ENCODE assay signal across 14 cellular contexts in the genomic region with DNA sequence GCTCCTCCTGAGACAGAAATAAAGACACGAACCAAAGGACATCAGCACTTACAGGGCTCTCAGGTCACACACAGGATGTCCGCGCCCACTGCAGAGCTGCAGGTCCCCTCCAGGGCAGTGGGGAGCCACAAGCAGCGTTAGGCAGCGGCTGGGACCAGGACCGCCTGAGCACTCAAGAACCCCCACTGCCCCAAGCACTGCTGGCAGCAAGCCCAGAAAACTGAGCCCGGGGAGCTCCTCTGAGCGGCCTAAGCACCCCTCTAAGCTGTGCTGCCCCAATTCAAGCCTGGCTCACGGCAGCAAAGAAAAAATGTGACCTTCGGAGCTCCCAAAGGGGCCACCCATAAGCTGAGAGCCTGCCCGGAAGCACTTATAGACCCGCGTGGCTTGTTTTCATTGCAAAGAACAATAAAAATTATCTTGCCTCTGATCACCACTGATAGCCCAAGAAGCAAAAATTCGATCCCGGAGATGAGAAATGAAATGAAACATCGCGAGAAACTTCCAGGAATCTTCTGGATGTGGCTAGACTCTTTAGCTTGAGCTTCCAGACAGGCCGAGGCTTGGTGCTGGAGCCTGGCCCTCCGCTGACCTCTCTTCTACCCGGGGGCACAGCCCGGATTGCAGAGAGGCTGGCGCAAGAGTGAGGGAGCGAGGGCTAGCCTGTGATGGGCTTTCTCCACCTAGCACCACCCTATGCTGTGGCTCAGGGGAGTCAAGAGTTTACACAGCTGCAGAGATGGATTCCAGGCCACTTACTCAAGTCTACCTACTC. TPM values are rescaled to one million over a fixed set of nuclear protein-coding genes. Genes with fewer than 3 reads are reported as not detected.
DNase-seq lines count a peak whose midpoint lies in the region; ATAC-seq, FAIRE-seq and TF ChIP-seq lines count a peak whose summit lies in the region.
"Had no signal": no experiment of that assay in that cellular context is flagged by ENCODE, and none has a peak within 500 bp of the region (broad histone marks: within the 10 kb centered on the region; RNA-seq: fewer than 3 reads in every experiment).

No MANE protein-coding gene starts in this region.

- peak; percentile 42 for DNase-seq in SK-N-SH
- no peak for DNase-seq in K562 (ENCODE audit: extremely low read depth in 1 of 4, low spot score in 3 of 4)
- peak; percentile 50 for DNase-seq in HepG2 (ENCODE audit: low spot score)
- DNase-seq in hypothalamus (lab: John Stamatoyannopoulos, UW) = no peak
- no peak for DNase-seq in NCI-H2081 treated with DMSO at 0.1 percent for 48 hours (lab: John Stamatoyannopoulos, UW)
- DNase-seq in activated CD4-positive, CD25-positive, alpha-beta regulatory T cell (lab: John Stamatoyannopoulos, UW) = no peak
- DNase-seq: amygdala, erythroblast, islet precursor cell, NCI-H446 had no signal

- H3K9me3 ChIP-seq in SK-N-SH (no peaks in the 10 kb centered on the region), K562 (replicated peaks; ENCODE audit: control insufficient read depth, insufficient read depth, low read depth, low read length) (no peaks in the 10 kb centered on the region), HepG2 (ENCODE audit: low read length) (no peaks in the 10 kb centered on the region)
- H3K9me3 ChIP-seq: pancreas, thoracic aorta had no signal

- H3K27me3 ChIP-seq in SK-N-SH (ENCODE audit: insufficient read depth) (no peaks in the 10 kb centered on the region), K562 (ENCODE audit: control insufficient read depth in 2 of 2, insufficient read depth in 2 of 2, low read length in 2 of 2) (no peaks in the 10 kb centered on the region), HepG2 (ENCODE audit: control insufficient read depth in 1 of 2, insufficient read depth in 2 of 2, low read length in 2 of 2) (no peaks in the 10 kb centered on the region)
- H3K27me3 ChIP-seq: pancreas had no signal

- CTCF ChIA-PET in SK-N-SH (lab: Yijun Ruan, JAX) = interaction anchor here (0.6 to 1.6 kb wide), 4 partner anchors 15 to 216 kb away, joined by 3 to 4 read pairs (median 4); no protein-coding TSS in a partner anchor
- CTCF ChIA-PET in K562 (lab: Yijun Ruan, JAX; ENCODE audit: low intra/inter-chr PET ratio) = no interaction called here
- CTCF ChIA-PET in HepG2 (lab: Yijun Ruan, JAX; ENCODE audit: low intra/inter-chr PET ratio, low total read pairs) = no interaction called here

- H3K36me3 ChIP-seq in SK-N-SH (replicated peaks in 1 of 2; ENCODE audit: control insufficient read depth in 1 of 2, insufficient read depth in 2 of 2, low read length in 1 of 2) (peaks cover 36 to 49% of the 10 kb centered on the region in 2 experiments), K562 (ENCODE audit: control insufficient read depth, insufficient read depth, low read length) (peaks cover 89% of the 10 kb centered on the region; the same call in 2 of the 3 replicates), HepG2 (replicated peaks in 1 of 2; ENCODE audit: control insufficient read depth in 1 of 2, insufficient read depth in 2 of 2, low read length in 2 of 2) (peaks cover 15 to 46% of the 10 kb centered on the region in 2 experiments)

- H4K20me1 ChIP-seq in SK-N-SH (ENCODE audit: insufficient read depth) = no peaks in the 10 kb centered on the region
- H4K20me1 ChIP-seq in K562 (replicated peaks; ENCODE audit: control insufficient read depth, insufficient read depth, low read length) = peaks cover 9% of the 10 kb centered on the region; the same call in 1 of the 2 replicates
- peaks cover 9% of the 10 kb centered on the region; the same call in 1 of the 2 replicates for H4K20me1 ChIP-seq in HepG2 (ENCODE audit: insufficient read depth, low read length)

- in situ Hi-C loops in K562 (cut with MboI) = no loop called here
- in situ Hi-C loops in HepG2 (cut with HindIII; ENCODE audit: extremely low pct_ligation_motif_present, low pct_unique_long_range_greater_than_20kb) = no loop called here

- FAIRE-seq in K562 (lab: Jason Lieb, UNC) = no peak
- peak; percentile 21 for FAIRE-seq in HepG2 (lab: Jason Lieb, UNC)
- FAIRE-seq: pancreas had no signal

- no peak for TF ChIP-seq POLR2A in K562 (conservative IDR thresholded peaks at IDR 0.05)
- no peak for TF ChIP-seq POLR2A in HepG2 (IDR thresholded peaks at IDR 0.05; ENCODE audit: insufficient read depth in 1 of 2, low read depth in 2 of 2, low read length in 2 of 2)

- 67% methylated on average over 10 of the region's 23 CpGs for WGBS in SK-N-SH (ENCODE audit: low lambda C conversion rate)
- WGBS in K562 (ENCODE audit: insufficient coverage, low coverage, missing lambda C conversion rate) = 79% methylated on average over 21 of the region's 23 CpGs
- WGBS in HepG2 (ENCODE audit: low lambda C conversion rate) = 37% methylated on average over 17 of the region's 23 CpGs

- no peaks in the 10 kb centered on the region for H3K9me2 ChIP-seq in SK-N-SH

- H3K27ac ChIP-seq in SK-N-SH (ENCODE audit: low read depth in 2 of 2, low read length in 1 of 2) = peak overlapping the region in 1 of 2 experiments; percentile 55; a peak in 2 of 4 replicates
- H3K27ac ChIP-seq in K562 (ENCODE audit: extremely low read depth, low read depth, low read length) = no peak overlapping the region
- peak overlapping the region; percentile 69 for H3K27ac ChIP-seq in HepG2 (ENCODE audit: extremely low read length, insufficient read depth, low read length)
- H3K27ac ChIP-seq: pancreas had no signal

- TF ChIP-seq RAD21 in SK-N-SH (IDR thresholded peaks at IDR 0.05; ENCODE audit: low read length) (no peak), K562 (CRISPR knock-in tag; conservative IDR thresholded peaks at IDR 0.05 in 1 of 2, IDR thresholded peaks at IDR 0.05 in 1 of 2) (no peak), HepG2 (CRISPR knock-in tag; IDR thresholded peaks at IDR 0.05) (no peak)

- H3K79me2 ChIP-seq in SK-N-SH (ENCODE audit: insufficient read depth) (peaks cover 74% of the 10 kb centered on the region), K562 (ENCODE audit: control insufficient read depth, insufficient read depth, low read length) (peaks cover 22% of the 10 kb centered on the region), HepG2 (ENCODE audit: insufficient read depth, low read length) (peaks cover 21% of the 10 kb centered on the region)

- POLR2A ChIA-PET in SK-N-SH (lab: Yijun Ruan, JAX) (no interaction called here), K562 (lab: Yijun Ruan, JAX) (interaction anchor here (0.6 to 1.5 kb wide), 6 partner anchors 28 to 1003 kb away, joined by 3 to 8 read pairs (median 3); a partner anchor contains a TSS), HepG2 (lab: Yijun Ruan, JAX) (interaction anchor here (1.0 to 1.4 kb wide), 2 partner anchors 74 to 77 kb away, joined by 3 to 4 read pairs; a partner anchor contains a TSS)

- H3K4me2 ChIP-seq in SK-N-SH (peak overlapping the region; percentile 59; the same call in 1 of the 2 replicates), K562 (ENCODE audit: insufficient read depth, low read length) (no peak overlapping the region), HepG2 (ENCODE audit: low read depth, low read length) (peak overlapping the region; percentile 70)

- no peaks in the 10 kb centered on the region for H3K9me1 ChIP-seq in K562 (ENCODE audit: control insufficient read depth, insufficient read depth, low read length)

- H3K4me1 ChIP-seq in SK-N-SH (ENCODE audit: control insufficient read depth in 1 of 2, insufficient read depth in 2 of 2, low read depth in 1 of 2, low read length in 1 of 2) = peaks cover 7 to 33% of the 10 kb centered on the region in 2 experiments; a peak in 3 of 4 replicates
- peaks cover 7 to 33% of the 10 kb centered on the region in 2 experiments for H3K4me1 ChIP-seq in K562 (replicated peaks in 1 of 2; ENCODE audit: control insufficient read depth in 2 of 2, insufficient read depth in 2 of 2, low read length in 2 of 2)
- H3K4me1 ChIP-seq in HepG2 (ENCODE audit: insufficient read depth, low read length) = peaks cover 65% of the 10 kb centered on the region

- BruUV-seq in K562 (replicated peaks; lab: Mats Ljungman, UMichigan) (no TSS peak), HepG2 (replicated peaks; lab: Mats Ljungman, UMichigan) (no TSS peak)

- TF ChIP-seq CTCF in SK-N-SH (IDR thresholded peaks at IDR 0.05) (no peak), K562 (IDR thresholded peaks at IDR 0.05 in 2 of 3, conservative IDR thresholded peaks at IDR 0.05 in 1 of 3; ENCODE audit: insufficient read depth in 2 of 3, low read depth in 1 of 3, low read length in 3 of 3) (no peak), HepG2 (CRISPR knock-in tag; IDR thresholded peaks at IDR 0.05) (no peak)

- TF ChIP-seq EP300 in SK-N-SH (IDR thresholded peaks at IDR 0.05; ENCODE audit: borderline replicate concordance in 1 of 2, low read depth in 1 of 2, low read length in 1 of 2) (no peak), K562 (IDR thresholded peaks at IDR 0.05; ENCODE audit: low read length) (no peak), HepG2 (IDR thresholded peaks at IDR 0.05; ENCODE audit: low read depth in 2 of 2, low read length in 2 of 2) (no peak), HepG2 (CRISPR knock-in tag; IDR thresholded peaks at IDR 0.05; ENCODE audit: borderline replicate concordance) (no peak)

- H3K9ac ChIP-seq in SK-N-SH (no peak overlapping the region), K562 (ENCODE audit: insufficient read depth in 1 of 2, low read depth in 2 of 2, low read length in 2 of 2) (no peak overlapping the region; a peak in 1 of 4 replicates), HepG2 (ENCODE audit: insufficient read depth, low read depth, low read length) (peak overlapping the region; percentile 46)

- peaks cover 14% of the 10 kb centered on the region for H3F3A ChIP-seq in SK-N-SH (replicated peaks; ENCODE audit: insufficient read depth)

- ATAC-seq in SK-N-SH treated with all-trans-retinoic acid at 6 μM for 48 hours (no peak), K562 (no peak), HepG2 (peak; percentile 45), GM21381 (IDR thresholded peaks at IDR 0.05; ENCODE audit: unreplicated experiment) (no peak)
- ATAC-seq: pancreas had no signal

- H3K4me3 ChIP-seq in SK-N-SH (ENCODE audit: low read depth in 2 of 2, low read length in 1 of 2) (no peak overlapping the region), K562 (no peak overlapping the region), HepG2 (replicated peaks in 1 of 3; ENCODE audit: insufficient read depth in 1 of 3, low read depth in 2 of 3, low read length in 3 of 3) (peak overlapping the region in 2 of 3 experiments; percentile 15 to 40; a peak in 2 of 6 replicates)
- H3K4me3 ChIP-seq: pancreas, thoracic aorta had no signal

- intact Hi-C loops in K562 (cut with micrococcal nuclease) (no loop called here), HepG2 (cut with micrococcal nuclease; ENCODE audit: unreplicated experiment) (no loop called here)

- no peak overlapping the region for H2AFZ ChIP-seq in SK-N-SH (ENCODE audit: low read depth)
- no peak overlapping the region for H2AFZ ChIP-seq in K562 (ENCODE audit: low read depth, low read length)
- no peak overlapping the region for H2AFZ ChIP-seq in HepG2 (ENCODE audit: low read length)

RNA-seq across cellular contexts. Expression of a gene that starts 6.3 kb away (rescaled TPM):
- polyA plus RNA-seq in SK-N-SH (2012; rRNA removed) = 10.5 and 17.1 TPM in 2 replicates
- polyA plus RNA-seq in SK-N-SH (2012; cell fraction: cytosol; rRNA removed) = 9.7 and 13.3 TPM in 2 replicates
- 30.9 and 49.1 TPM in 2 replicates for polyA plus RNA-seq in SK-N-SH (2012; cell fraction: nucleus; rRNA removed)
- 45.6 and 105 TPM in 2 replicates for total RNA-seq in K562 (2011; cell fraction: chromatin; rRNA removed; ENCODE audit: low replicate concordance)
- total RNA-seq in K562 (2011; cell fraction: nucleolus; rRNA removed) = 61.4 and 62.6 TPM in 2 replicates
- 50.8 and 52.2 TPM in 2 replicates for total RNA-seq in K562 (2011; cell fraction: nucleoplasm; rRNA removed)
- total RNA-seq in K562 (2014; rRNA removed) = 43.0 and 64.9 TPM in 2 replicates
- 12.7 and 16.0 TPM in 2 replicates for total RNA-seq in K562 (2014; rRNA removed; fragmentation: Illumina TruSeq; extraction: Trizol)
- 23.6 and 24.5 TPM in 2 replicates for total RNA-seq in K562 (2015; rRNA removed; fragmentation: Illumina TruSeq; extraction: Trizol)
- total RNA-seq in K562 (2021) = 60.0 and 66.7 TPM in 2 replicates
- 5.4 and 7.1 TPM in 2 replicates for polyA plus RNA-seq in K562 (2011; rRNA removed)
- polyA plus RNA-seq in K562 (2011; cell fraction: cytosol; rRNA removed) = 6.1 and 12.8 TPM in 2 replicates
- 9.6 and 23.4 TPM in 2 replicates for polyA plus RNA-seq in K562 (2011; cell fraction: nucleus; rRNA removed)
- 26.0 and 32.1 TPM in 2 replicates for polyA plus RNA-seq in K562 (2012)
- 33.5 and 50.1 TPM in 2 replicates for polyA plus RNA-seq in K562 (2014; fragmentation: Illumina TruSeq; extraction: Trizol)
- polyA plus RNA-seq in K562 (2014; fragmentation: Nextera tagmentation; extraction: Ambion mirVana) = 1 to 10 TPM in 1 of 2 experiments, under 1 TPM in 1; 0.90 to 1.1 TPM
- 27.8 and 30.6 TPM in 2 replicates for polyA plus RNA-seq in K562 (2014; rRNA removed)
- polyA minus RNA-seq in K562 (2011; rRNA and poly(A)+ RNA removed) = 4.6 and 8.5 TPM in 2 replicates
- 17.6 and 18.5 TPM in 2 replicates for polyA minus RNA-seq in K562 (2011; cell fraction: cytosol; rRNA and poly(A)+ RNA removed)
- polyA minus RNA-seq in K562 (2011; cell fraction: nucleus; rRNA and poly(A)+ RNA removed) = 17.1 and 24.1 TPM in 2 replicates
- 25.8 and 26.6 TPM in 2 replicates for total RNA-seq in HepG2 (2016; rRNA removed; fragmentation: Illumina TruSeq; extraction: Trizol)
- 21.9 and 23.0 TPM in 2 replicates for total RNA-seq in HepG2 (2016; cell fraction: cytosol; rRNA removed; fragmentation: Illumina TruSeq; extraction: Trizol; ENCODE audit: low read depth)
- 19.7 and 28.0 TPM in 2 replicates for total RNA-seq in HepG2 (2016; cell fraction: insoluble cytoplasmic fraction; rRNA removed; fragmentation: Illumina TruSeq; extraction: Trizol)
- 28.4 and 28.6 TPM in 2 replicates for total RNA-seq in HepG2 (2016; cell fraction: membrane; rRNA removed; fragmentation: Illumina TruSeq; extraction: Trizol)
- 19.7 and 23.4 TPM in 2 replicates for total RNA-seq in HepG2 (2016; cell fraction: nucleus; rRNA removed; fragmentation: Illumina TruSeq; extraction: Trizol)
- polyA plus RNA-seq in HepG2 (2011; rRNA removed) = 8.4 and 9.4 TPM in 2 replicates
- polyA plus RNA-seq in HepG2 (2011; cell fraction: cytosol; rRNA removed) = 5.3 and 7.0 TPM in 2 replicates
- polyA plus RNA-seq in HepG2 (2011; cell fraction: nucleus; rRNA removed) = 33.2 and 42.2 TPM in 2 replicates
- 14.9 and 17.3 TPM in 2 replicates for polyA plus RNA-seq in HepG2 (2012)
- 11.8 and 12.3 TPM in 2 replicates for polyA plus RNA-seq in HepG2 (2016; cell fraction: cytosol; fragmentation: Illumina TruSeq; extraction: Trizol; ENCODE audit: low read depth)
- polyA plus RNA-seq in HepG2 (2016; cell fraction: insoluble cytoplasmic fraction; fragmentation: Illumina TruSeq; extraction: Trizol; ENCODE audit: low read depth) = 26.8 and 38.6 TPM in 2 replicates
- 22.3 and 23.5 TPM in 2 replicates for polyA plus RNA-seq in HepG2 (2016; cell fraction: membrane; fragmentation: Illumina TruSeq; extraction: Trizol; ENCODE audit: low read depth)
- 52.8 and 55.7 TPM in 2 replicates for polyA plus RNA-seq in HepG2 (2016; cell fraction: nucleus; fragmentation: Illumina TruSeq; extraction: Trizol; ENCODE audit: insufficient read depth, low read depth)
- 26.0 and 29.3 TPM in 2 replicates for polyA minus RNA-seq in HepG2 (2011; rRNA and poly(A)+ RNA removed; ENCODE audit: low replicate concordance)
- polyA minus RNA-seq in HepG2 (2011; cell fraction: cytosol; rRNA and poly(A)+ RNA removed) = 10.0 and 10.8 TPM in 2 replicates
- polyA minus RNA-seq in HepG2 (2011; cell fraction: nucleus; rRNA and poly(A)+ RNA removed) = 25.8 and 26.7 TPM in 2 replicates

RNA-seq across cellular contexts. Expression of a gene that starts 47.2 kb away (rescaled TPM):
- polyA plus RNA-seq in SK-N-SH (2012; rRNA removed) = 188 and 312 TPM in 2 replicates
- polyA plus RNA-seq in SK-N-SH (2012; cell fraction: cytosol; rRNA removed) = 180 and 229 TPM in 2 replicates
- 153 and 184 TPM in 2 replicates for polyA plus RNA-seq in SK-N-SH (2012; cell fraction: nucleus; rRNA removed)
- 55.1 and 137 TPM in 2 replicates for total RNA-seq in K562 (2011; cell fraction: chromatin; rRNA removed; ENCODE audit: low replicate concordance)
- 204 and 212 TPM in 2 replicates for total RNA-seq in K562 (2011; cell fraction: nucleolus; rRNA removed)
- 127 and 144 TPM in 2 replicates for total RNA-seq in K562 (2011; cell fraction: nucleoplasm; rRNA removed)
- 131 and 143 TPM in 2 replicates for total RNA-seq in K562 (2014; rRNA removed)
- total RNA-seq in K562 (2014; rRNA removed; fragmentation: Illumina TruSeq; extraction: Trizol) = 52.2 and 67.5 TPM in 2 replicates
- 81.6 and 83.0 TPM in 2 replicates for total RNA-seq in K562 (2015; rRNA removed; fragmentation: Illumina TruSeq; extraction: Trizol)
- total RNA-seq in K562 (2021) = 91.5 and 96.7 TPM in 2 replicates
- 82.1 and 86.0 TPM in 2 replicates for polyA plus RNA-seq in K562 (2011; rRNA removed)
- 118 and 186 TPM in 2 replicates for polyA plus RNA-seq in K562 (2011; cell fraction: cytosol; rRNA removed)
- polyA plus RNA-seq in K562 (2011; cell fraction: nucleus; rRNA removed) = 46.8 and 51.5 TPM in 2 replicates
- 164 and 292 TPM in 2 replicates for polyA plus RNA-seq in K562 (2012)
- 60.5 and 66.6 TPM in 2 replicates for polyA plus RNA-seq in K562 (2014; fragmentation: Illumina TruSeq; extraction: Trizol)
- polyA plus RNA-seq in K562 (2014; fragmentation: Nextera tagmentation; extraction: Ambion mirVana) = 10 to 100 TPM in 1 of 2 experiments, 1 to 10 TPM in 1; 4.2 to 12.6 TPM
- 141 and 166 TPM in 2 replicates for polyA plus RNA-seq in K562 (2014; rRNA removed)
- polyA minus RNA-seq in K562 (2011; rRNA and poly(A)+ RNA removed) = 17.9 and 26.4 TPM in 2 replicates
- polyA minus RNA-seq in K562 (2011; cell fraction: cytosol; rRNA and poly(A)+ RNA removed) = 32.6 and 58.7 TPM in 2 replicates
- 14.4 and 24.1 TPM in 2 replicates for polyA minus RNA-seq in K562 (2011; cell fraction: nucleus; rRNA and poly(A)+ RNA removed)
- 51.2 and 116 TPM in 2 replicates for total RNA-seq in HepG2 (2016; rRNA removed; fragmentation: Illumina TruSeq; extraction: Trizol)
- total RNA-seq in HepG2 (2016; cell fraction: cytosol; rRNA removed; fragmentation: Illumina TruSeq; extraction: Trizol; ENCODE audit: low read depth) = 22.6 and 23.9 TPM in 2 replicates
- 51.8 and 121 TPM in 2 replicates for total RNA-seq in HepG2 (2016; cell fraction: insoluble cytoplasmic fraction; rRNA removed; fragmentation: Illumina TruSeq; extraction: Trizol)
- 39.4 and 44.5 TPM in 2 replicates for total RNA-seq in HepG2 (2016; cell fraction: membrane; rRNA removed; fragmentation: Illumina TruSeq; extraction: Trizol)
- 80.0 and 98.1 TPM in 2 replicates for total RNA-seq in HepG2 (2016; cell fraction: nucleus; rRNA removed; fragmentation: Illumina TruSeq; extraction: Trizol)
- 195 and 198 TPM in 2 replicates for polyA plus RNA-seq in HepG2 (2011; rRNA removed)
- 230 and 342 TPM in 2 replicates for polyA plus RNA-seq in HepG2 (2011; cell fraction: cytosol; rRNA removed)
- 115 and 125 TPM in 2 replicates for polyA plus RNA-seq in HepG2 (2011; cell fraction: nucleus; rRNA removed)
- 153 and 214 TPM in 2 replicates for polyA plus RNA-seq in HepG2 (2012)
- polyA plus RNA-seq in HepG2 (2016; cell fraction: cytosol; fragmentation: Illumina TruSeq; extraction: Trizol; ENCODE audit: low read depth) = 30.7 and 35.4 TPM in 2 replicates
- polyA plus RNA-seq in HepG2 (2016; cell fraction: insoluble cytoplasmic fraction; fragmentation: Illumina TruSeq; extraction: Trizol; ENCODE audit: low read depth) = 58.1 and 61.6 TPM in 2 replicates
- 39.4 and 41.3 TPM in 2 replicates for polyA plus RNA-seq in HepG2 (2016; cell fraction: membrane; fragmentation: Illumina TruSeq; extraction: Trizol; ENCODE audit: low read depth)
- polyA plus RNA-seq in HepG2 (2016; cell fraction: nucleus; fragmentation: Illumina TruSeq; extraction: Trizol; ENCODE audit: insufficient read depth, low read depth) = 174 and 190 TPM in 2 replicates
- 65.4 and 78.5 TPM in 2 replicates for polyA minus RNA-seq in HepG2 (2011; rRNA and poly(A)+ RNA removed; ENCODE audit: low replicate concordance)
- polyA minus RNA-seq in HepG2 (2011; cell fraction: cytosol; rRNA and poly(A)+ RNA removed) = 53.5 and 66.5 TPM in 2 replicates
- polyA minus RNA-seq in HepG2 (2011; cell fraction: nucleus; rRNA and poly(A)+ RNA removed) = 27.7 and 29.1 TPM in 2 replicates

Comparison
In these comparisons a context has a peak if more than half of its experiments do, and no peak if none do; other contexts are left out.
1. DNase-seq: peak in SK-N-SH (single experiment) and HepG2 (single experiment); none in K562 (0 of 4), hypothalamus (0 of 51), NCI-H2081 treated with DMSO at 0.1 percent for 48 hours (single experiment) and activated CD4-positive, CD25-positive, alpha-beta regulatory T cell (0 of 4).
2. H3K4me3 ChIP-seq: peak in HepG2 (2 of 3); none in SK-N-SH (0 of 2) and K562 (single experiment).